ENCODE assay signal across 24 cellular contexts in the genomic region with DNA sequence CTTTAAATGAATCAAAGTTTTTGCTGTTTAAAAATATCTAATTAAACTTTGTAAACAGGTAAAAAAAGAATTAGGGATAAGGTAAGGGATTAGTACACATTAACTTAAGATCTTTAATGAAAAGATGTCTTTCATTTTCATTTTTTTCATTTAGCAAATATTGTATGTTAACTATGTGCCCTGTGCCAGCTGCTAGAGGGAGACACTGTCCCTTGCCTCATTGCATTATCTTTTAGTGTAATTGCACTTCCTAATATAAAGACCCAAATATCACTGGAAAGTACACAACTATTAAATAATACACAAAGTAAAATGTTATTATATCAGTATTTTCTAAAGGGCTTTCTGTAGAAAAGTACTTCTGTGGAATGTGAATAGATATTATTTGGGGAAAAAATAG.
DNase-seq lines count a peak whose midpoint lies in the region; ATAC-seq, FAIRE-seq and TF ChIP-seq lines count a peak whose summit lies in the region.
"Had no signal": no experiment of that assay in that cellular context is flagged by ENCODE, and none has a peak within 500 bp of the region (broad histone marks: within the 10 kb centered on the region; RNA-seq: fewer than 3 reads in every experiment).

No MANE protein-coding gene starts in this region.

- no peaks in the 10 kb centered on the region for H3K4me1 ChIP-seq in RWPE2 (ENCODE audit: insufficient read depth, poor library complexity, severe bottlenecking)
- H3K4me1 ChIP-seq: BLaER1, SJSA1 had no signal

- peak; percentile 36 for DNase-seq in NCI-H1694 treated with DMSO at 0.1 percent for 48 hours (lab: John Stamatoyannopoulos, UW)
- no peak for DNase-seq in NCI-H1694 (lab: John Stamatoyannopoulos, UW)
- DNase-seq in RWPE2 (ENCODE audit: low spot score): no peak
- DNase-seq in frontal cortex (ENCODE audit: low spot score in 2 of 2): no peak
- peak; percentile 74 for DNase-seq in superior temporal gyrus (ENCODE audit: extremely low spot score)
- no peak for DNase-seq in SIG-M5 treated with dmso at 0.1 percent for 504 hours (lab: John Stamatoyannopoulos, UW; ENCODE audit: unreplicated experiment)
- DNase-seq in activated gamma-delta T cell treated with Interleukin-2 at 50 U/mL for 16 hours: no peak
- no peak for DNase-seq in stimulated activated CD4-positive, alpha-beta T cell treated with anti-CD3 and anti-CD28 coated beads, Interleukin-4, amount 100 ng/mL, for 4 hours
- DNase-seq: 8988T; CD8-positive, alpha-beta memory T cell; DND-41; GM23248; KBM-7; NCI-H1436; NCI-H226; NCI-H526; NK-92 treated with Interleukin-12 subunit alpha and Interleukin-12 subunit beta, amount 100 ng/mL, for 24 hours; OCI-M1; RPMI8226 had no signal

- ATAC-seq in RWPE2 (ENCODE audit: low read depth): no peak
- ATAC-seq: GM12878 had no signal

- TF ChIP-seq CTCF in RWPE2 (IDR thresholded peaks at IDR 0.05; ENCODE audit: poor library complexity, severe bottlenecking): peak; percentile 17

- H3K27me3 ChIP-seq in RWPE2 (ENCODE audit: insufficient read depth, poor library complexity, severe bottlenecking): no peaks in the 10 kb centered on the region
- H3K27me3 ChIP-seq: BLaER1, SJSA1 had no signal

- peak; percentile 88 for FAIRE-seq in frontal cortex (lab: Jason Lieb, UNC)
- FAIRE-seq: G401.6, GM12878, GM18507 had no signal

- H3K36me3 ChIP-seq in RWPE2 (ENCODE audit: low read depth): no peaks in the 10 kb centered on the region
- H3K36me3 ChIP-seq: BLaER1, SJSA1 had no signal

- no peak overlapping the region for H3K27ac ChIP-seq in RWPE2 (ENCODE audit: poor library complexity, severe bottlenecking)
- H3K27ac ChIP-seq: BLaER1, GM23248, SJSA1 had no signal

- no peaks in the 10 kb centered on the region for H3K9me3 ChIP-seq in RWPE2 (ENCODE audit: severe bottlenecking)
- H3K9me3 ChIP-seq: BLaER1, SJSA1 had no signal

- no peak overlapping the region for H3K4me3 ChIP-seq in RWPE2 (ENCODE audit: severe bottlenecking)
- H3K4me3 ChIP-seq: BLaER1, GM12878, GM23248, SJSA1 had no signal

Comparison
In these comparisons a context has a peak if more than half of its experiments do, and no peak if none do; other contexts are left out.
1. DNase-seq: peak in NCI-H1694 treated with DMSO at 0.1 percent for 48 hours (single experiment) and superior temporal gyrus (single experiment); none in NCI-H1694 (single experiment), RWPE2 (single experiment), frontal cortex (0 of 2), SIG-M5 treated with dmso at 0.1 percent for 504 hours (single experiment), activated gamma-delta T cell treated with Interleukin-2 at 50 U/mL for 16 hours (single experiment) and stimulated activated CD4-positive, alpha-beta T cell treated with anti-CD3 and anti-CD28 coated beads, Interleukin-4, amount 100 ng/mL, for 4 hours (0 of 2).